9 cellular contexts compared by ENCODE assay signal in the genomic region with DNA sequence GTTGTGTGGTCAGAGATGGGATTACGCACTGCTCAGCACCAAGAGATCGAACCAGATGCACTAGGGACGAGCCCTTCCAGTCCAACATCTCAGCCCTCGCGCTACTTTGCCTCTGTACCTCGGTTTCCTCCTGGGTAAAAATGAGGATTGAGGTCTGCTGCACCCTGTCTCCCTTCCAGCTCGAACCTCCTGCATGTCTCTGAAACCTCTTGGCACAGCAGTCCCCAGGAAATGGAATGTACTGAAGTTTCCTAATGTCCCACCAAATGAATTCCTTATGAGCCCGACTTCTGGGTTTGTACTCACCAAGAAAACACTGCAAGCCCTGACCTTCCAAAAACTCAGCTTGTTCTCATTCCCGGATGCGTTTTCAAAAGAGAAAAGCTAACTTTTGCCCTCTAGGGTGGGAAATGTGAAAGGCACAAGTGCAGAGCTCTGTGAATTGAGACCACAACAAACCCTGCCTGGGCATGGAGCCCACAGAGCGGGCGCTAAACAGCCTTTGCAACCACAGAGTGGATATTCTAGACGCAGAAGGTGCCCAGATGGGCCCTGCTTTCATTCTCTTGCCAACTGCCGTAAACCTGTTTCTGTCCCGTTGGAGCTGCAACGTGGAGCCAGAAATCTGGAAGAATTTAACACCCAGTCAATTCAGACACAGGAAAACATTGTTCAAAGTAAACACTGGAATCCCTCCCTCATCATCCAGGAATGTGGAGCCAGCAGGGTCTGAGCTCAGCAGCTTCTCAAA. TPM values are rescaled to one million over a fixed set of nuclear protein-coding genes. Genes with fewer than 3 reads are reported as not detected.
DNase-seq lines count a peak whose midpoint lies in the region; ATAC-seq and TF ChIP-seq lines count a peak whose summit lies in the region.
"Had no signal": no experiment of that assay in that cellular context is flagged by ENCODE, and none has a peak within 500 bp of the region (broad histone marks: within the 10 kb centered on the region; RNA-seq: fewer than 3 reads in every experiment).

No MANE protein-coding gene starts in this region.

- peak overlapping the region; percentile 30 for H3K9ac ChIP-seq in IMR-90 (ENCODE audit: low read depth, low read length)
- no peak overlapping the region for H3K9ac ChIP-seq in liver (ENCODE audit: low read depth in 1 of 2, low read length in 2 of 2)

- H3K4me2 ChIP-seq in IMR-90 (ENCODE audit: low read depth, low read length) = peak overlapping the region; percentile 57

- H3K27ac ChIP-seq in IMR-90 (ENCODE audit: insufficient read depth, low read length) (peak overlapping the region; percentile 66), liver (ENCODE audit: low read depth in 1 of 2, low read length in 2 of 2) (no peak overlapping the region), testis (peak overlapping the region; percentile 36 to 71)

- H3K14ac ChIP-seq in IMR-90 (replicated peaks; ENCODE audit: low read depth, low read length) = peak overlapping the region; percentile 76

- in situ Hi-C loops in IMR-90 (cut with MboI; ENCODE audit: low sequenced_read_pairs) = no loop called here

- peak overlapping the region; percentile 89 for H3K4ac ChIP-seq in IMR-90 (ENCODE audit: low read depth, low read length)

- TF ChIP-seq RAD21 in IMR-90 (IDR thresholded peaks at IDR 0.05; ENCODE audit: low read length) (peak; percentile 54), liver (IDR thresholded peaks at IDR 0.05) (peak; percentile 48 to 68)

- H3K9me1 ChIP-seq in IMR-90 (ENCODE audit: insufficient read depth, low read length) = peaks cover 18% of the 10 kb centered on the region; the same call in 1 of the 2 replicates

- H2AFZ ChIP-seq in IMR-90 (replicated peaks; ENCODE audit: low read length, poor library complexity) = peak overlapping the region; percentile 83

- no peaks in the 10 kb centered on the region for H3K27me3 ChIP-seq in IMR-90 (ENCODE audit: control insufficient read depth, insufficient read depth, low read length)
- H3K27me3 ChIP-seq in liver (ENCODE audit: control insufficient read depth in 4 of 4, insufficient read depth in 4 of 4, low read length in 3 of 4) = no peaks in the 10 kb centered on the region
- no peaks in the 10 kb centered on the region for H3K27me3 ChIP-seq in testis

- ATAC-seq in IMR-90 (ENCODE audit: low read depth) (peak; percentile 76), HG02798 (IDR thresholded peaks at IDR 0.05; ENCODE audit: poor library complexity, unreplicated experiment) (no peak), HG03442 (IDR thresholded peaks at IDR 0.05; ENCODE audit: unreplicated experiment) (no peak)

- peak overlapping the region; percentile 80 for H3K23ac ChIP-seq in IMR-90 (ENCODE audit: low read depth, low read length)

- intact Hi-C loops in IMR-90 (cut with micrococcal nuclease) (loop anchor here (1.0 to 5.0 kb wide), 4 partner anchors 22 to 960 kb away; partner anchors contain the start of gene TRPV2), testis (cut with DNase I; ENCODE audit: low total_unique reads) (loop anchor here (2.0 kb wide), 1 partner anchor 194 kb away; no protein-coding TSS in a partner anchor)

- peak; percentile 84 for DNase-seq in IMR-90
- DNase-seq in cerebellar cortex (ENCODE audit: low spot score) = peak; percentile 89
- peak; percentile 45 for DNase-seq in testis
- no peak for DNase-seq in activated CD4-positive, alpha-beta T cell treated with anti-CD3 and anti-CD28 coated beads for 1 hour
- DNase-seq in DMS153 treated with DMSO at 0.1 percent for 48 hours (lab: John Stamatoyannopoulos, UW; ENCODE audit: unreplicated experiment) = no peak
- DNase-seq: central memory CD4-positive, alpha-beta T cell had no signal

- H3K4me3 ChIP-seq in IMR-90 (ENCODE audit: insufficient read depth, low read depth, low read length) = no peak overlapping the region
- H3K4me3 ChIP-seq in liver (ENCODE audit: low read depth in 1 of 3, low read length in 3 of 3) = no peak overlapping the region
- H3K4me3 ChIP-seq in testis = no peak overlapping the region

- peak overlapping the region; percentile 70 for H2AK9ac ChIP-seq in IMR-90 (replicated peaks; ENCODE audit: low read depth, low read length, poor library complexity)

- peak overlapping the region; percentile 90 for H2BK20ac ChIP-seq in IMR-90 (ENCODE audit: low read depth, low read length)

- H3K56ac ChIP-seq in IMR-90 (ENCODE audit: extremely low read depth, insufficient read depth, low read length) = peak overlapping the region; percentile 32; the same call in 1 of the 2 replicates

- H3K4me1 ChIP-seq in IMR-90 (ENCODE audit: control insufficient read depth, insufficient read depth, low read length) (peaks cover 22% of the 10 kb centered on the region), liver (ENCODE audit: control insufficient read depth in 4 of 4, insufficient read depth in 4 of 4, low read length in 3 of 4) (no peaks in the 10 kb centered on the region), testis (peaks cover 12% of the 10 kb centered on the region)

- peak overlapping the region; percentile 65 for H2AK5ac ChIP-seq in IMR-90 (ENCODE audit: low read depth, low read length)

- TF ChIP-seq CTCF in IMR-90 (conservative IDR thresholded peaks at IDR 0.05; ENCODE audit: low read depth, low read length) = peak; percentile 51
- TF ChIP-seq CTCF in liver (IDR thresholded peaks at IDR 0.05; ENCODE audit: low read depth, low read length, missing input control) = no peak
- peak in 1 of 3 experiments; percentile 20 for TF ChIP-seq CTCF in testis (IDR thresholded peaks at IDR 0.05)

- H4K91ac ChIP-seq in IMR-90 (ENCODE audit: insufficient read depth, low read depth, low read length) = peak overlapping the region; percentile 91

- H3K36me3 ChIP-seq in IMR-90 (ENCODE audit: control insufficient read depth, insufficient read depth, low read length) (peaks cover 3% of the 10 kb centered on the region; the same call in 1 of the 2 replicates), liver (ENCODE audit: control insufficient read depth in 4 of 4, insufficient read depth in 3 of 4, low read depth in 1 of 4, low read length in 3 of 4) (peaks cover 0 to 3% (median 0%) of the 10 kb centered on the region in 4 donors), testis (ENCODE audit: low read depth, missing control alignments) (no peaks in the 10 kb centered on the region)

- WGBS in IMR-90 (ENCODE audit: extremely low coverage in 2 of 2, insufficient read length in 1 of 2), 2 experiments = 9% methylated on average over 4 of the region's 16 CpGs; no CpG with 5 or more reads in 1 of the 2 experiments
- WGBS in liver = 77% methylated on average over 16 of the region's 16 CpGs
- WGBS in testis, 2 donors = 45 to 47% methylated on average over 16 of the region's 16 CpGs

- peak overlapping the region; percentile 11; the same call in 1 of the 2 replicates for H4K5ac ChIP-seq in IMR-90 (ENCODE audit: low read depth, low read length)

- peak overlapping the region; percentile 73 for H3K18ac ChIP-seq in IMR-90 (ENCODE audit: low read depth, low read length)

- POLR2A ChIA-PET in IMR-90 (lab: Charles Lee; ENCODE audit: unreplicated experiment) = interaction anchor here (0.8 to 1.5 kb wide), 2 partner anchors 151 to 194 kb away, joined by 3 to 4 read pairs; no protein-coding TSS in a partner anchor

- peak overlapping the region; percentile 51 to 73; a peak in 3 of 4 replicates for H4K8ac ChIP-seq in IMR-90 (ENCODE audit: low read depth in 2 of 2, low read length in 2 of 2)

- BruUV-seq in IMR-90 (replicated peaks; lab: Mats Ljungman, UMichigan) = no TSS peak

- dilution Hi-C loops in IMR-90 (cut with HindIII; ENCODE audit: low sequenced_read_pairs, unreplicated experiment) = no loop called here

- peak overlapping the region; percentile 12 for H2BK5ac ChIP-seq in IMR-90 (ENCODE audit: low read depth, low read length, poor library complexity, severe bottlenecking)

- H4K20me1 ChIP-seq in IMR-90 (ENCODE audit: insufficient read depth, low read length) = no peaks in the 10 kb centered on the region

- no peaks in the 10 kb centered on the region for H3K79me1 ChIP-seq in IMR-90 (ENCODE audit: low read depth in 1 of 2, low read length in 2 of 2)

- peak overlapping the region; percentile 88 for H2BK120ac ChIP-seq in IMR-90 (ENCODE audit: low read depth, low read length)

- peak overlapping the region; percentile 18; the same call in 2 of the 3 replicates for H2BK15ac ChIP-seq in IMR-90 (ENCODE audit: low read depth, low read length)

- H3K9me3 ChIP-seq in IMR-90 (ENCODE audit: control insufficient read depth, insufficient read depth, low read length) (peaks cover 3% of the 10 kb centered on the region), liver (ENCODE audit: control insufficient read depth in 4 of 4, low read length in 3 of 4) (peaks cover 0 to 5% (median 1%) of the 10 kb centered on the region in 4 donors), testis (no peaks in the 10 kb centered on the region)

- TF ChIP-seq POLR2A in IMR-90 (IDR thresholded peaks at IDR 0.05; ENCODE audit: low read depth, low read length) (no peak), testis (IDR thresholded peaks at IDR 0.05) (no peak)

- CTCF ChIA-PET in IMR-90 (lab: Yijun Ruan, JAX) = interaction anchor here (0.6 to 2.3 kb wide), 11 partner anchors 18 to 993 kb away, joined by 3 to 11 read pairs (median 3); no protein-coding TSS in a partner anchor

TF ChIP-seq in IMR-90, 13 proteins besides CTCF, POLR2A, EP300 and RAD21 (continues in another document):
- peak; percentile 9; the same call in 1 of the 2 replicates for TF ChIP-seq FOS (IDR thresholded peaks at IDR 0.05; ENCODE audit: low read depth, low read length)
- no peak for TF ChIP-seq NFE2L2 (IDR thresholded peaks at IDR 0.05; ENCODE audit: low read depth, low read length)
- TF ChIP-seq MAFK (IDR thresholded peaks at IDR 0.05; ENCODE audit: low read depth, low read length) = no peak
- TF ChIP-seq SMC3 (IDR thresholded peaks at IDR 0.05; ENCODE audit: low read depth, low read length) = peak; percentile 31; the same call in 1 of the 2 replicates

TF ChIP-seq in liver, 16 proteins besides CTCF, POLR2A, EP300 and RAD21 (continues in another document):
- TF ChIP-seq TAF1 (conservative IDR thresholded peaks at IDR 0.05) = no peak
- TF ChIP-seq NR2F2 (IDR thresholded peaks at IDR 0.05) = peak; percentile 24
- TF ChIP-seq HNF4A (conservative IDR thresholded peaks at IDR 0.05) = no peak
- no peak for TF ChIP-seq RXRA (IDR thresholded peaks at IDR 0.05)
- TF ChIP-seq, protein P1, sequence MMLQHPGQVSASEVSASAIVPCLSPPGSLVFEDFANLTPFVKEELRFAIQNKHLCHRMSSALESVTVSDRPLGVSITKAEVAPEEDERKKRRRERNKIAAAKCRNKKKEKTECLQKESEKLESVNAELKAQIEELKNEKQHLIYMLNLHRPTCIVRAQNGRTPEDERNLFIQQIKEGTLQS (IDR thresholded peaks at IDR 0.05) = no peak

RNA-seq across cellular contexts. Expression of gene CDRT4, which starts 10.3 kb away (rescaled TPM):
- total RNA-seq in IMR-90 (2012; rRNA removed) = 0.56 and 0.90 TPM in 2 replicates
- polyA plus RNA-seq in IMR-90 (2012; rRNA removed) = 2.7 and 3.7 TPM in 2 replicates
- polyA plus RNA-seq in IMR-90 (2012; cell fraction: cytosol; rRNA removed) = 0.13 and 0.50 TPM in 2 replicates
- 27.7 and 76.4 TPM in 2 replicates for polyA plus RNA-seq in IMR-90 (2012; cell fraction: nucleus; rRNA removed; ENCODE audit: low replicate concordance)
- 1 to 10 TPM; 1.8 to 3.3 TPM for total RNA-seq in liver
- polyA plus RNA-seq in liver = under 1 TPM in 1 of 2 donors, not detected in 1; 0.43 TPM
- total RNA-seq in testis = 10 to 100 TPM; 11.7 to 30.2 TPM
- polyA plus RNA-seq in testis (ENCODE audit: insufficient read depth, low read depth, low replicate concordance) = 28.3 TPM

Comparison
In these comparisons a context has a peak if more than half of its experiments do, and no peak if none do; other contexts are left out.
1. DNase-seq: peak in IMR-90 (single experiment), cerebellar cortex (single experiment) and testis (single experiment); none in activated CD4-positive, alpha-beta T cell treated with anti-CD3 and anti-CD28 coated beads for 1 hour (single experiment) and DMS153 treated with DMSO at 0.1 percent for 48 hours (single experiment).
2. H3K27ac ChIP-seq: peak in IMR-90 (single experiment) and testis (2 of 2); none in liver (0 of 2).